26 cellular contexts compared by ENCODE assay signal in genomic region chr4:81507530-81507929, GRCh38.
"Had no signal": no experiment of that assay in that cellular context is flagged by ENCODE, and none has a peak within 500 bp of the region (broad histone marks: within the 10 kb centered on the region; RNA-seq: fewer than 3 reads in every experiment).

No MANE protein-coding gene starts in this region.

- H3K27me3 Mint-ChIP-seq: activated T-cell treated with anti-CD3 and anti-CD28 coated beads, Interleukin-2, amount 50 U/mL, for 24 hours had no signal

- H3K4me3 Mint-ChIP-seq: activated CD4-positive, alpha-beta T cell treated with anti-CD3 and anti-CD28 coated beads, Interleukin-2, amount 10 ng/mL, durations not matched to agents 24 days and 14 days; activated CD8-positive, alpha-beta memory T cell treated with anti-CD3 and anti-CD28 coated beads, Interleukin-2, amount 10 ng/mL, durations not matched to agents 7 days and 5 days; activated T-cell treated with anti-CD3 and anti-CD28 coated beads, Interleukin-2, amount 50 U/mL, for 24 hours; activated T-helper 1 cell treated with anti-CD3 and anti-CD28 coated beads, Interleukin-12 subunit alpha, Interleukin-12 subunit beta, Interleukin-2, Interleukin-4 antibody, amounts not matched to agents 30 ng/mL and 10 ng/mL and 1 ng/mL, durations not matched to agents 14 hours and 24 hours and 36 hours; T-helper 17 cell; WTC11 had no signal

- ATAC-seq: activated CD8-positive, alpha-beta memory T cell treated with anti-CD3 and anti-CD28 coated beads, Interleukin-2, amount 10 ng/mL, durations not matched to agents 7 days and 5 days; PC-3; T-helper 17 cell; WTC11 had no signal

- H3K36me3 Mint-ChIP-seq: activated naive CD4-positive, alpha-beta T cell treated with anti-CD3 and anti-CD28 coated beads, Interleukin-2, amount 50 U/mL, for 72 hours; WTC11 had no signal

- H3K27ac Mint-ChIP-seq: activated CD4-positive, alpha-beta T cell treated with anti-CD3 and anti-CD28 coated beads, Interleukin-2, amount 10 ng/mL, durations not matched to agents 24 days and 14 days; activated CD8-positive, alpha-beta memory T cell treated with anti-CD3 and anti-CD28 coated beads, Interleukin-2, amount 10 ng/mL, durations not matched to agents 7 days and 5 days; activated naive CD4-positive, alpha-beta T cell treated with anti-CD3 and anti-CD28 coated beads, Interleukin-2, amount 50 U/mL, for 72 hours; activated T-cell treated with anti-CD3 and anti-CD28 coated beads, Interleukin-2, amount 50 U/mL, for 24 hours; activated T-helper 1 cell treated with anti-CD3 and anti-CD28 coated beads, Interleukin-12 subunit alpha, Interleukin-12 subunit beta, Interleukin-2, Interleukin-4 antibody, amounts not matched to agents 30 ng/mL and 10 ng/mL and 1 ng/mL, durations not matched to agents 14 hours and 24 hours and 36 hours; T-helper 17 cell; WTC11 had no signal

- H3K9me3 Mint-ChIP-seq: activated CD4-positive, alpha-beta T cell treated with anti-CD3 and anti-CD28 coated beads, Interleukin-2, amount 10 ng/mL, durations not matched to agents 24 days and 14 days; activated naive CD4-positive, alpha-beta T cell treated with anti-CD3 and anti-CD28 coated beads, Interleukin-2, amount 50 U/mL, for 72 hours; activated T-cell treated with anti-CD3 and anti-CD28 coated beads, Interleukin-2, amount 50 U/mL, for 24 hours; activated T-helper 1 cell treated with anti-CD3 and anti-CD28 coated beads, Interleukin-12 subunit alpha, Interleukin-12 subunit beta, Interleukin-2, Interleukin-4 antibody, amounts not matched to agents 30 ng/mL and 10 ng/mL and 1 ng/mL, durations not matched to agents 14 hours and 24 hours and 36 hours; WTC11 had no signal

- DNase-seq: activated CD4-positive, alpha-beta T cell treated with anti-CD3 and anti-CD28 coated beads for 1 hour; activated CD4-positive, alpha-beta T cell treated with anti-CD3 and anti-CD28 coated beads, Interleukin-2, amount 10 ng/mL, durations not matched to agents 24 days and 14 days; activated CD8-positive, alpha-beta memory T cell treated with anti-CD3 and anti-CD28 coated beads, Interleukin-2, amount 10 ng/mL, durations not matched to agents 7 days and 5 days; activated effector memory CD4-positive, alpha-beta T cell treated with anti-CD3 and anti-CD28 coated beads, Interleukin-2, amount 50 U/mL, for 16 hours; activated naive CD4-positive, alpha-beta T cell treated with Interleukin-2 at 50 U/mL for 16 hours; activated T-cell treated with anti-CD3 and anti-CD28 coated beads, Interleukin-2, amount 50 U/mL, for 24 hours; adrenal gland; aorta; caudate nucleus; IMR-90; KG1; NCI-H1092; NCI-H1417; NCI-H1930; NCI-H2107; NCI-H2171 treated with DMSO at 0.1 percent for 48 hours; NCI-H226; NCI-H526 treated with DMSO at 0.1 percent for 48 hours; NCI-H82; PC-3; SIG-M5; T-helper 17 cell; T-helper 9 cell had no signal
